1 cellular context compared by ENCODE assay signal in the genomic region with DNA sequence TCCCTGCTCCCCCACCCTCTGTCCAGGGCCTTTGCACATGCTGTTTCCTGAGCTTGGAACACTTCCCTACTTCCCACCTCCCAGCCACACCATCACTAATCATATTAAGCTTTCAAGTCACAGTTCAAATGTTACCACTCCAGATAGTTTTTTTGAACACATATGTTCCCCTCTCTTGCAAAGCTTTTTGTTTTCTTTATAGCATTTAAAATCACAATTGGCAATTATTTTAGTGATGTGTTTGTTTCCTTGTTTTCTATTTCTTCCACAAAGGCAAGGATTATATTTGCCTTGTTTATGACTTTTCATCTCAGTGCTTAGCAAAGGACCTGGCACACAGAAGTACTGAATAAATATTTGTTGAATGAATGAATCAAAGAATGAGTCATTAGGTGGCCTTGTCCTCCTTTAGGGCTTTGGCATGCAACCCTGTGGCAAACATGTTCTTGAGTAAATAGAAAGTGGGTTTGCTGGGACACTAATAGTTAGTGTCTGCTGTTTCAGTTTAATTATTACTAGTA.
TF ChIP-seq lines count a peak whose summit lies in the region.

No MANE protein-coding gene starts in this region.

TF ChIP-seq in HepG2, 621 proteins besides CTCF, POLR2A, EP300 and RAD21 (continued from another document and continues in another):
- TF ChIP-seq, protein P1, sequence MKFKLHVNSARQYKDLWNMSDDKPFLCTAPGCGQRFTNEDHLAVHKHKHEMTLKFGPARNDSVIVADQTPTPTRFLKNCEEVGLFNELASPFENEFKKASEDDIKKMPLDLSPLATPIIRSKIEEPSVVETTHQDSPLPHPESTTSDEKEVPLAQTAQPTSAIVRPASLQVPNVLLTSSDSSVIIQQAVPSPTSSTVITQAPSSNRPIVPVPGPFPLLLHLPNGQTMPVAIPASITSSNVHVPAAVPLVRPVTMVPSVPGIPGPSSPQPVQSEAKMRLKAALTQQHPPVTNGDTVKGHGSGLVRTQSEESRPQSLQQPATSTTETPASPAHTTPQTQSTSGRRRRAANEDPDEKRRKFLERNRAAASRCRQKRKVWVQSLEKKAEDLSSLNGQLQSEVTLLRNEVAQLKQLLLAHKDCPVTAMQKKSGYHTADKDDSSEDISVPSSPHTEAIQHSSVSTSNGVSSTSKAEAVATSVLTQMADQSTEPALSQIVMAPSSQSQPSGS (CRISPR knock-in tag; IDR thresholded peaks at IDR 0.05): peak; percentile 58; the same call in 1 of the 2 replicates
- no peak; the same call in 1 of the 2 replicates for TF ChIP-seq STAG1 (CRISPR knock-in tag; IDR thresholded peaks at IDR 0.05)
- TF ChIP-seq ERF (CRISPR knock-in tag; IDR thresholded peaks at IDR 0.05): peak; percentile 54; the same call in 1 of the 2 replicates
- TF ChIP-seq NCOR1 (IDR thresholded peaks at IDR 0.05; ENCODE audit: borderline replicate concordance, low read length): peak; percentile 44; the same call in 1 of the 2 replicates
- TF ChIP-seq ZNF251 (CRISPR knock-in tag; IDR thresholded peaks at IDR 0.05): no peak
- TF ChIP-seq CEBPB (IDR thresholded peaks at IDR 0.05; ENCODE audit: borderline replicate concordance, low read depth, low read length): peak; percentile 68; the same call in 1 of the 2 replicates
- peak; percentile 100 for TF ChIP-seq FOSL2 (CRISPR knock-in tag; IDR thresholded peaks at IDR 0.05)
- TF ChIP-seq RARA (CRISPR knock-in tag; IDR thresholded peaks at IDR 0.05): peak; percentile 81
- TF ChIP-seq ZNF619 (CRISPR knock-in tag; IDR thresholded peaks at IDR 0.05): no peak
- TF ChIP-seq ARNT (IDR thresholded peaks at IDR 0.05): 0 out of 2 replicates have a peak, but pooled peaks have one; percentile 22
- TF ChIP-seq, protein P2, sequence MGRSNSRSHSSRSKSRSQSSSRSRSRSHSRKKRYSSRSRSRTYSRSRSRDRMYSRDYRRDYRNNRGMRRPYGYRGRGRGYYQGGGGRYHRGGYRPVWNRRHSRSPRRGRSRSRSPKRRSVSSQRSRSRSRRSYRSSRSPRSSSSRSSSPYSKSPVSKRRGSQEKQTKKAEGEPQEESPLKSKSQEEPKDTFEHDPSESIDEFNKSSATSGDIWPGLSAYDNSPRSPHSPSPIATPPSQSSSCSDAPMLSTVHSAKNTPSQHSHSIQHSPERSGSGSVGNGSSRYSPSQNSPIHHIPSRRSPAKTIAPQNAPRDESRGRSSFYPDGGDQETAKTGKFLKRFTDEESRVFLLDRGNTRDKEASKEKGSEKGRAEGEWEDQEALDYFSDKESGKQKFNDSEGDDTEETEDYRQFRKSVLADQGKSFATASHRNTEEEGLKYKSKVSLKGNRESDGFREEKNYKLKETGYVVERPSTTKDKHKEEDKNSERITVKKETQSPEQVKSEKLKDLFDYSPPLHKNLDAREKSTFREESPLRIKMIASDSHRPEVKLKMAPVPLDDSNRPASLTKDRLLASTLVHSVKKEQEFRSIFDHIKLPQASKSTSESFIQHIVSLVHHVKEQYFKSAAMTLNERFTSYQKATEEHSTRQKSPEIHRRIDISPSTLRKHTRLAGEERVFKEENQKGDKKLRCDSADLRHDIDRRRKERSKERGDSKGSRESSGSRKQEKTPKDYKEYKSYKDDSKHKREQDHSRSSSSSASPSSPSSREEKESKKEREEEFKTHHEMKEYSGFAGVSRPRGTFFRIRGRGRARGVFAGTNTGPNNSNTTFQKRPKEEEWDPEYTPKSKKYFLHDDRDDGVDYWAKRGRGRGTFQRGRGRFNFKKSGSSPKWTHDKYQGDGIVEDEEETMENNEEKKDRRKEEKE (IDR thresholded peaks at IDR 0.05): no peak
- peak; percentile 20 for TF ChIP-seq ZEB1 (IDR thresholded peaks at IDR 0.05; ENCODE audit: insufficient replicate concordance, low read depth)
- peak; percentile 78 for TF ChIP-seq HDAC1 (CRISPR knock-in tag; IDR thresholded peaks at IDR 0.05)
- peak; percentile 95 for TF ChIP-seq TCF7 (IDR thresholded peaks at IDR 0.05; ENCODE audit: low read depth)
- TF ChIP-seq KLF16 (CRISPR knock-in tag; IDR thresholded peaks at IDR 0.05): peak in 1 of 2 experiments; percentile 50; a peak in 1 of 4 replicates
- TF ChIP-seq MIXL1 (CRISPR knock-in tag; IDR thresholded peaks at IDR 0.05): peak; percentile 79
- TF ChIP-seq, protein P3, sequence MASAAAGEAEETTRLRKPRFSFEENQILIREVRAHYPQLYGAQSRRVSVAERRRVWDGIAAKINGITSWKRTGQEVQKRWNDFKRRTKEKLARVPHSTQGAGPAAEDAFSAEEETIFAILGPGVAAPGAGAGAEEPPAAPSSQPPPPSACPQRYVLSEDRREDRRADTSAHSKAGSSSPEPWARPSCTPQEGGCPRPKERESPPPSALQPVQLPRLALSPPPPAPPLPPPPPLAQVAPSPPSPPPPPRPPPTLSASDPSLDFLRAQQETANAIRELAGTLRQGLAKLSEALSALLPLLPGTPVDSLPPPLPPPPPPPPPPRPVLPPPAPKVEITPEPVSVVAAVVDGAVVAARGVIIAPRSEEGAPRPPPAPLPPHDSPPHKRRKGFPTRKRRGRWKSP (CRISPR knock-in tag; IDR thresholded peaks at IDR 0.05): peak; percentile 53; the same call in 1 of the 2 replicates
- TF ChIP-seq HOXD1 (CRISPR knock-in tag; IDR thresholded peaks at IDR 0.05): no peak
- peak; percentile 60; the same call in 1 of the 2 replicates for TF ChIP-seq BHLHE40 (IDR thresholded peaks at IDR 0.05; ENCODE audit: low read length)
- no peak for TF ChIP-seq NR2C2 (CRISPR knock-in tag; IDR thresholded peaks at IDR 0.05; ENCODE audit: borderline replicate concordance)
- peak; percentile 80; the same call in 1 of the 2 replicates for TF ChIP-seq KDM1A (CRISPR knock-in tag; IDR thresholded peaks at IDR 0.05)
- TF ChIP-seq MED1 (CRISPR knock-in tag; IDR thresholded peaks at IDR 0.05): peak; percentile 79
- peak; percentile 69; the same call in 1 of the 2 replicates for TF ChIP-seq ZKSCAN8 (CRISPR knock-in tag; IDR thresholded peaks at IDR 0.05; ENCODE audit: borderline replicate concordance)
- no peak for TF ChIP-seq NCOA5 (CRISPR knock-in tag; IDR thresholded peaks at IDR 0.05)
- no peak for TF ChIP-seq ZNF33A (CRISPR knock-in tag; IDR thresholded peaks at IDR 0.05; ENCODE audit: borderline replicate concordance)
- TF ChIP-seq, protein P4, sequence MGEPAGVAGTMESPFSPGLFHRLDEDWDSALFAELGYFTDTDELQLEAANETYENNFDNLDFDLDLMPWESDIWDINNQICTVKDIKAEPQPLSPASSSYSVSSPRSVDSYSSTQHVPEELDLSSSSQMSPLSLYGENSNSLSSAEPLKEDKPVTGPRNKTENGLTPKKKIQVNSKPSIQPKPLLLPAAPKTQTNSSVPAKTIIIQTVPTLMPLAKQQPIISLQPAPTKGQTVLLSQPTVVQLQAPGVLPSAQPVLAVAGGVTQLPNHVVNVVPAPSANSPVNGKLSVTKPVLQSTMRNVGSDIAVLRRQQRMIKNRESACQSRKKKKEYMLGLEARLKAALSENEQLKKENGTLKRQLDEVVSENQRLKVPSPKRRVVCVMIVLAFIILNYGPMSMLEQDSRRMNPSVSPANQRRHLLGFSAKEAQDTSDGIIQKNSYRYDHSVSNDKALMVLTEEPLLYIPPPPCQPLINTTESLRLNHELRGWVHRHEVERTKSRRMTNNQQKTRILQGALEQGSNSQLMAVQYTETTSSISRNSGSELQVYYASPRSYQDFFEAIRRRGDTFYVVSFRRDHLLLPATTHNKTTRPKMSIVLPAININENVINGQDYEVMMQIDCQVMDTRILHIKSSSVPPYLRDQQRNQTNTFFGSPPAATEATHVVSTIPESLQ (CRISPR knock-in tag; conservative IDR thresholded peaks at IDR 0.05): no peak
- TF ChIP-seq, protein P5, sequence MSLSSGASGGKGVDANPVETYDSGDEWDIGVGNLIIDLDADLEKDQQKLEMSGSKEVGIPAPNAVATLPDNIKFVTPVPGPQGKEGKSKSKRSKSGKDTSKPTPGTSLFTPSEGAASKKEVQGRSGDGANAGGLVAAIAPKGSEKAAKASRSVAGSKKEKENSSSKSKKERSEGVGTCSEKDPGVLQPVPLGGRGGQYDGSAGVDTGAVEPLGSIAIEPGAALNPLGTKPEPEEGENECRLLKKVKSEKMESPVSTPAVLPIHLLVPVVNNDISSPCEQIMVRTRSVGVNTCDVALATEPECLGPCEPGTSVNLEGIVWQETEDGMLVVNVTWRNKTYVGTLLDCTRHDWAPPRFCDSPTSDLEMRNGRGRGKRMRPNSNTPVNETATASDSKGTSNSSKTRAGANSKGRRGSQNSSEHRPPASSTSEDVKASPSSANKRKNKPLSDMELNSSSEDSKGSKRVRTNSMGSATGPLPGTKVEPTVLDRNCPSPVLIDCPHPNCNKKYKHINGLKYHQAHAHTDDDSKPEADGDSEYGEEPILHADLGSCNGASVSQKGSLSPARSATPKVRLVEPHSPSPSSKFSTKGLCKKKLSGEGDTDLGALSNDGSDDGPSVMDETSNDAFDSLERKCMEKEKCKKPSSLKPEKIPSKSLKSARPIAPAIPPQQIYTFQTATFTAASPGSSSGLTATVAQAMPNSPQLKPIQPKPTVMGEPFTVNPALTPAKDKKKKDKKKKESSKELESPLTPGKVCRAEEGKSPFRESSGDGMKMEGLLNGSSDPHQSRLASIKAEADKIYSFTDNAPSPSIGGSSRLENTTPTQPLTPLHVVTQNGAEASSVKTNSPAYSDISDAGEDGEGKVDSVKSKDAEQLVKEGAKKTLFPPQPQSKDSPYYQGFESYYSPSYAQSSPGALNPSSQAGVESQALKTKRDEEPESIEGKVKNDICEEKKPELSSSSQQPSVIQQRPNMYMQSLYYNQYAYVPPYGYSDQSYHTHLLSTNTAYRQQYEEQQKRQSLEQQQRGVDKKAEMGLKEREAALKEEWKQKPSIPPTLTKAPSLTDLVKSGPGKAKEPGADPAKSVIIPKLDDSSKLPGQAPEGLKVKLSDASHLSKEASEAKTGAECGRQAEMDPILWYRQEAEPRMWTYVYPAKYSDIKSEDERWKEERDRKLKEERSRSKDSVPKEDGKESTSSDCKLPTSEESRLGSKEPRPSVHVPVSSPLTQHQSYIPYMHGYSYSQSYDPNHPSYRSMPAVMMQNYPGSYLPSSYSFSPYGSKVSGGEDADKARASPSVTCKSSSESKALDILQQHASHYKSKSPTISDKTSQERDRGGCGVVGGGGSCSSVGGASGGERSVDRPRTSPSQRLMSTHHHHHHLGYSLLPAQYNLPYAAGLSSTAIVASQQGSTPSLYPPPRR (CRISPR knock-in tag; IDR thresholded peaks at IDR 0.05; ENCODE audit: borderline replicate concordance): peak; percentile 83; the same call in 1 of the 2 replicates
- no peak for TF ChIP-seq TCF7L2 (IDR thresholded peaks at IDR 0.05; ENCODE audit: low read depth, low read length)
- TF ChIP-seq, protein P6, sequence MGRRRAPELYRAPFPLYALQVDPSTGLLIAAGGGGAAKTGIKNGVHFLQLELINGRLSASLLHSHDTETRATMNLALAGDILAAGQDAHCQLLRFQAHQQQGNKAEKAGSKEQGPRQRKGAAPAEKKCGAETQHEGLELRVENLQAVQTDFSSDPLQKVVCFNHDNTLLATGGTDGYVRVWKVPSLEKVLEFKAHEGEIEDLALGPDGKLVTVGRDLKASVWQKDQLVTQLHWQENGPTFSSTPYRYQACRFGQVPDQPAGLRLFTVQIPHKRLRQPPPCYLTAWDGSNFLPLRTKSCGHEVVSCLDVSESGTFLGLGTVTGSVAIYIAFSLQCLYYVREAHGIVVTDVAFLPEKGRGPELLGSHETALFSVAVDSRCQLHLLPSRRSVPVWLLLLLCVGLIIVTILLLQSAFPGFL (CRISPR knock-in tag; IDR thresholded peaks at IDR 0.05): no peak
- TF ChIP-seq MEF2D (CRISPR knock-in tag; IDR thresholded peaks at IDR 0.05): peak; percentile 82; the same call in 1 of the 2 replicates
- TF ChIP-seq PAF1 (CRISPR knock-in tag; IDR thresholded peaks at IDR 0.05): no peak
- no peak for TF ChIP-seq ATF7-NPFF (CRISPR knock-in tag; IDR thresholded peaks at IDR 0.05; ENCODE audit: low read depth)
- TF ChIP-seq, protein P7, sequence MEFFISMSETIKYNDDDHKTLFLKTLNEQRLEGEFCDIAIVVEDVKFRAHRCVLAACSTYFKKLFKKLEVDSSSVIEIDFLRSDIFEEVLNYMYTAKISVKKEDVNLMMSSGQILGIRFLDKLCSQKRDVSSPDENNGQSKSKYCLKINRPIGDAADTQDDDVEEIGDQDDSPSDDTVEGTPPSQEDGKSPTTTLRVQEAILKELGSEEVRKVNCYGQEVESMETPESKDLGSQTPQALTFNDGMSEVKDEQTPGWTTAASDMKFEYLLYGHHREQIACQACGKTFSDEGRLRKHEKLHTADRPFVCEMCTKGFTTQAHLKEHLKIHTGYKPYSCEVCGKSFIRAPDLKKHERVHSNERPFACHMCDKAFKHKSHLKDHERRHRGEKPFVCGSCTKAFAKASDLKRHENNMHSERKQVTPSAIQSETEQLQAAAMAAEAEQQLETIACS (CRISPR knock-in tag; IDR thresholded peaks at IDR 0.05): no peak
- peak; percentile 52; the same call in 1 of the 2 replicates for TF ChIP-seq HNF4A (CRISPR knock-in tag; IDR thresholded peaks at IDR 0.05)
- TF ChIP-seq, protein P8, sequence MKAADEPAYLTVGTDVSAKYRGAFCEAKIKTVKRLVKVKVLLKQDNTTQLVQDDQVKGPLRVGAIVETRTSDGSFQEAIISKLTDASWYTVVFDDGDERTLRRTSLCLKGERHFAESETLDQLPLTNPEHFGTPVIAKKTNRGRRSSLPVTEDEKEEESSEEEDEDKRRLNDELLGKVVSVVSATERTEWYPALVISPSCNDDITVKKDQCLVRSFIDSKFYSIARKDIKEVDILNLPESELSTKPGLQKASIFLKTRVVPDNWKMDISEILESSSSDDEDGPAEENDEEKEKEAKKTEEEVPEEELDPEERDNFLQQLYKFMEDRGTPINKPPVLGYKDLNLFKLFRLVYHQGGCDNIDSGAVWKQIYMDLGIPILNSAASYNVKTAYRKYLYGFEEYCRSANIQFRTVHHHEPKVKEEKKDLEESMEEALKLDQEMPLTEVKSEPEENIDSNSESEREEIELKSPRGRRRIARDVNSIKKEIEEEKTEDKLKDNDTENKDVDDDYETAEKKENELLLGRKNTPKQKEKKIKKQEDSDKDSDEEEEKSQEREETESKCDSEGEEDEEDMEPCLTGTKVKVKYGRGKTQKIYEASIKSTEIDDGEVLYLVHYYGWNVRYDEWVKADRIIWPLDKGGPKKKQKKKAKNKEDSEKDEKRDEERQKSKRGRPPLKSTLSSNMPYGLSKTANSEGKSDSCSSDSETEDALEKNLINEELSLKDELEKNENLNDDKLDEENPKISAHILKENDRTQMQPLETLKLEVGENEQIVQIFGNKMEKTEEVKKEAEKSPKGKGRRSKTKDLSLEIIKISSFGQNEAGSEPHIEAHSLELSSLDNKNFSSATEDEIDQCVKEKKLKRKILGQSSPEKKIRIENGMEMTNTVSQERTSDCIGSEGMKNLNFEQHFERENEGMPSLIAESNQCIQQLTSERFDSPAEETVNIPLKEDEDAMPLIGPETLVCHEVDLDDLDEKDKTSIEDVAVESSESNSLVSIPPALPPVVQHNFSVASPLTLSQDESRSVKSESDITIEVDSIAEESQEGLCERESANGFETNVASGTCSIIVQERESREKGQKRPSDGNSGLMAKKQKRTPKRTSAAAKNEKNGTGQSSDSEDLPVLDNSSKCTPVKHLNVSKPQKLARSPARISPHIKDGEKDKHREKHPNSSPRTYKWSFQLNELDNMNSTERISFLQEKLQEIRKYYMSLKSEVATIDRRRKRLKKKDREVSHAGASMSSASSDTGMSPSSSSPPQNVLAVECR (CRISPR knock-in tag; IDR thresholded peaks at IDR 0.05; ENCODE audit: borderline replicate concordance): peak; percentile 29; the same call in 1 of the 2 replicates
- no peak for TF ChIP-seq KLF13 (CRISPR knock-in tag; IDR thresholded peaks at IDR 0.05)
- TF ChIP-seq, protein P9, sequence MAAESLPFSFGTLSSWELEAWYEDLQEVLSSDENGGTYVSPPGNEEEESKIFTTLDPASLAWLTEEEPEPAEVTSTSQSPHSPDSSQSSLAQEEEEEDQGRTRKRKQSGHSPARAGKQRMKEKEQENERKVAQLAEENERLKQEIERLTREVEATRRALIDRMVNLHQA (CRISPR knock-in tag; IDR thresholded peaks at IDR 0.05): no peak
- peak; percentile 85 for TF ChIP-seq GFI1 (CRISPR knock-in tag; IDR thresholded peaks at IDR 0.05; ENCODE audit: borderline replicate concordance)
- TF ChIP-seq SMAD1 (CRISPR knock-in tag; IDR thresholded peaks at IDR 0.05; ENCODE audit: borderline replicate concordance, low read depth): no peak
- TF ChIP-seq NR2F6 (IDR thresholded peaks at IDR 0.05): peak; percentile 77
- TF ChIP-seq NR2F6 (CRISPR knock-in tag; IDR thresholded peaks at IDR 0.05): peak; percentile 71
